ENCODE assay signal across 8 cellular contexts in the genomic region with DNA sequence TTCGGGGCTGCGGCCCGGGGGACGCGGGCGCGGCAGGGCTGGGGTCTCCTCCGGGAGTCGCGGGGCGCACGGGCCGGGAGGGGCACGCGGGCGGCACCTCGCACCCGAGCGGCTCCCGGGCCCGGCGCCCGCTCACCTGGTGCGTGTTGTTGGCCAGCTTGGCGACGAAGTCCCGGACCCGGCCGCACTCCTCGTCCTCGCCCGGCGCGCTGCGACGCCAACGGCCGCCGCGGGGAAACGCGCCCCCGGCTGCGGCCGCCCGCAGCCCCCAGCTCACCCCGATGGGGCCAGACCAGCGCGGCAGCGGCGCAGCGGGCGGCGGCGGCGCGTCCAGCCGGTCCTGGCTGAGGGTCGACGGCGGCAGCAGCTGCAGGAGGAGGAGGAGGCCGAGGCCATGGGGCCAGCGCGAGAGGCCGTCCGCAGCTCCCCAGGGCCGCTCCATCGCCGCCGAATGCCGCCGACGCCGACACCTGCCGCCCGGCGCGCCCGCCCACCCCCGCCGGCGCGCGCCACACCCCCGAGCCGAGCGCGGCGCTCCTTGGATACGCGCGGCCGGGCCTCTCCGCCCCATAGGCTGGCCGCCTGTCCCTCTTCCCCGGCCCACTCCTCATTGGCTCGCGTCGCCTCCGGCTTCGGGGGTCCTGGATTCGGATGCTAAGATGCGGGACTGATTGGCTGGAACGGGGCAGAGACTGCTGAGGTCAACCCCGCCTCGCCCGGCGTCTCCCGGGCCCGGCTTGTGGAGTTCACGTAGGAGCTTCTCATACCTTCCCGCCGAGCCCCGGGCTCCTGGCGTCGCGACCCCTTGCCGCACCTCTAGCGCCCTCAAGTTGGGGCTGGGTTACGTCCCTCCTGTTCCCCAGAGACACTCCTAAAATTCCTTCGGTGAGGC. TPM values are rescaled to one million over a fixed set of nuclear protein-coding genes. Genes with fewer than 3 reads are reported as not detected.
DNase-seq lines count a peak whose midpoint lies in the region; ATAC-seq and TF ChIP-seq lines count a peak whose summit lies in the region.

A gene (minus strand): TSS at position 468 of the 892 bp plus-strand sequence. CDS start 26 bp downstream, at position 442.

- H3K27me3 Mint-ChIP-seq in natural killer cell treated with Interleukin-12 subunit alpha and Interleukin-12 subunit beta and Interleukin-15 and Interleukin-18, amount 100 ng/mL, for 72 hours = peaks cover 19 to 43% of the 10 kb centered on the region in 2 donors

- H3F3A ChIP-seq in Loucy (ENCODE audit: low read depth) = no peaks in the 10 kb centered on the region; the same call in 1 of the 2 replicates

- H3K4me2 ChIP-seq in Loucy (ENCODE audit: low read depth, low read length, poor library complexity, severe bottlenecking) = peak within 1 kb of the TSS; percentile 92

- H3K9me3 Mint-ChIP-seq in natural killer cell treated with Interleukin-12 subunit alpha and Interleukin-12 subunit beta and Interleukin-15 and Interleukin-18, amount 100 ng/mL, for 72 hours = no peaks in the 10 kb centered on the region

- TF ChIP-seq CTCF in Loucy (conservative IDR thresholded peaks at IDR 0.05; ENCODE audit: low read length) (peak; percentile 24), fibroblast of villous mesenchyme (IDR thresholded peaks at IDR 0.05; ENCODE audit: insufficient read depth, low read depth, low read length) (no peak)

- peak; percentile 94 for DNase-seq in D341Med (ENCODE audit: low spot score)
- peak; percentile 96 for DNase-seq in SHP77 (lab: John Stamatoyannopoulos, UW)
- DNase-seq in activated naive CD4-positive, alpha-beta T cell (lab: John Stamatoyannopoulos, UW) = peak; percentile 3 to 37 (median 6)
- DNase-seq in fibroblast of villous mesenchyme (ENCODE audit: low read depth) = peak; percentile 89
- peak; percentile 78 for DNase-seq in natural killer cell treated with Interleukin-12 subunit alpha and Interleukin-12 subunit beta and Interleukin-15 and Interleukin-18, amount 100 ng/mL, for 72 hours (ENCODE audit: low spot score)
- DNase-seq in stimulated activated naive CD8-positive, alpha-beta T cell treated with anti-CD3 and anti-CD28 coated beads, Interleukin-15, Interleukin-2, amounts not matched to agents 100 U/mL and 50 U/mL, for 24 hours = peak; percentile 78

- H3K27me3 ChIP-seq in Loucy (ENCODE audit: insufficient read depth, low read length, poor library complexity, severe bottlenecking) = no peaks in the 10 kb centered on the region

- peak within 1 kb of the TSS; percentile 73 for H3K9ac ChIP-seq in Loucy (ENCODE audit: low read depth, low read length, poor library complexity, severe bottlenecking)

- peaks cover 21% of the 10 kb centered on the region; the same call in 1 of the 2 replicates for H3K36me3 ChIP-seq in Loucy (ENCODE audit: insufficient read depth, low read length)

- H3K36me3 Mint-ChIP-seq in natural killer cell treated with Interleukin-12 subunit alpha and Interleukin-12 subunit beta and Interleukin-15 and Interleukin-18, amount 100 ng/mL, for 72 hours = peaks cover 8% of the 10 kb centered on the region

- no peaks in the 10 kb centered on the region for H3K9me3 ChIP-seq in Loucy (ENCODE audit: insufficient read depth, low read depth, low read length)

- peaks cover 37% of the 10 kb centered on the region for H3K79me2 ChIP-seq in Loucy (ENCODE audit: insufficient read depth, low read length)

- ATAC-seq in GM21723 (IDR thresholded peaks at IDR 0.05; ENCODE audit: unreplicated experiment) = peak; percentile 77
- ATAC-seq in natural killer cell treated with Interleukin-12 subunit alpha and Interleukin-12 subunit beta and Interleukin-15 and Interleukin-18, amount 100 ng/mL, for 72 hours = peak; percentile 98 to 99
- ATAC-seq in stimulated activated naive CD8-positive, alpha-beta T cell treated with anti-CD3 and anti-CD28 coated beads, Interleukin-15, Interleukin-2, amounts not matched to agents 100 U/mL and 50 U/mL, for 24 hours = peak; percentile 97

- peak within 1 kb of the TSS; percentile 82 for H3K4me3 Mint-ChIP-seq in natural killer cell treated with Interleukin-12 subunit alpha and Interleukin-12 subunit beta and Interleukin-15 and Interleukin-18, amount 100 ng/mL, for 72 hours

- peaks cover 39% of the 10 kb centered on the region for H3K4me1 ChIP-seq in Loucy (ENCODE audit: insufficient read depth, low read length, poor library complexity, severe bottlenecking)

- H3K4me1 Mint-ChIP-seq in natural killer cell treated with Interleukin-12 subunit alpha and Interleukin-12 subunit beta and Interleukin-15 and Interleukin-18, amount 100 ng/mL, for 72 hours (ENCODE audit: low read depth in 2 of 2) = peaks cover 15% of the 10 kb centered on the region in 2 donors

- H4K20me1 ChIP-seq in Loucy (ENCODE audit: insufficient read depth, low read length, poor library complexity, severe bottlenecking) = peaks cover 13% of the 10 kb centered on the region

- peak within 1 kb of the TSS in 1 of 2 donors; percentile 33 for H3K27ac Mint-ChIP-seq in natural killer cell treated with Interleukin-12 subunit alpha and Interleukin-12 subunit beta and Interleukin-15 and Interleukin-18, amount 100 ng/mL, for 72 hours

- H2AFZ ChIP-seq in Loucy (ENCODE audit: low read length) = peak within 1 kb of the TSS; percentile 94

- H3K4me3 ChIP-seq in Loucy (ENCODE audit: low read length, poor library complexity, severe bottlenecking) (peak within 1 kb of the TSS; percentile 83), fibroblast of villous mesenchyme (ENCODE audit: low read depth, low read length) (peak within 1 kb of the TSS; percentile 69)

- H3K9me2 ChIP-seq in Loucy (replicated peaks; ENCODE audit: low read depth, low read length) = no peaks in the 10 kb centered on the region

RNA-seq across cellular contexts. Expression of the gene that starts here (rescaled TPM):
- 38.4 and 41.9 TPM in 2 replicates for total RNA-seq in fibroblast of villous mesenchyme
- total RNA-seq in natural killer cell treated with Interleukin-12 subunit alpha and Interleukin-12 subunit beta and Interleukin-15 and Interleukin-18, amount 100 ng/mL, for 72 hours = 1 to 10 TPM; 5.8 to 7.9 TPM

Comparison
In these comparisons a context has a peak if more than half of its experiments do, and no peak if none do; other contexts are left out.
1. Peak in every context shown above with its lines: DNase-seq, ATAC-seq and H3K4me3 ChIP-seq.
2. DNase-seq: peak in every context shown above with its lines; median percentile 96 in SHP77; 94 in D341Med; 89 in fibroblast of villous mesenchyme; 78 in natural killer cell treated with Interleukin-12 subunit alpha and Interleukin-12 subunit beta and Interleukin-15 and Interleukin-18, amount 100 ng/mL, for 72 hours; 78 in stimulated activated naive CD8-positive, alpha-beta T cell treated with anti-CD3 and anti-CD28 coated beads, Interleukin-15, Interleukin-2, amounts not matched to agents 100 U/mL and 50 U/mL, for 24 hours; 6 in activated naive CD4-positive, alpha-beta T cell.